Comparison of ENCODE assay signal across 22 cellular contexts in genomic region chr2:32656069-32656468, GRCh38. TPM values are rescaled to one million over a fixed set of nuclear protein-coding genes. Genes with fewer than 3 reads are reported as not detected.
DNase-seq lines count a peak whose midpoint lies in the region; ATAC-seq and TF ChIP-seq lines count a peak whose summit lies in the region.
"Had no signal": no experiment of that assay in that cellular context is flagged by ENCODE, and none has a peak within 500 bp of the region (broad histone marks: within the 10 kb centered on the region; RNA-seq: fewer than 3 reads in every experiment).

No MANE protein-coding gene starts in this region.

- no peak overlapping the region for H3K18ac ChIP-seq in trophoblast cell (ENCODE audit: low read length)
- H3K18ac ChIP-seq in mesenchymal stem cell (ENCODE audit: low read depth in 1 of 2, low read length in 2 of 2) = no peak overlapping the region

- H3K27ac Mint-ChIP-seq in CD4-positive, CD25-positive, alpha-beta regulatory T cell = peak overlapping the region; percentile 2 to 22 (median 10)
- H3K27ac Mint-ChIP-seq in central memory CD8-positive, alpha-beta T cell (ENCODE audit: low read depth) = peak overlapping the region; percentile 4
- H3K27ac Mint-ChIP-seq: B cell; CD8-positive, alpha-beta memory T cell had no signal

- no peaks in the 10 kb centered on the region for H3K27me3 Mint-ChIP-seq in CD4-positive, CD25-positive, alpha-beta regulatory T cell
- no peaks in the 10 kb centered on the region for H3K27me3 Mint-ChIP-seq in central memory CD8-positive, alpha-beta T cell
- H3K27me3 Mint-ChIP-seq: B cell; CD4-positive, alpha-beta memory T cell; CD8-positive, alpha-beta memory T cell had no signal

- TF ChIP-seq POLR2A in stomach (IDR thresholded peaks at IDR 0.05) = no peak

- H2BK120ac ChIP-seq in trophoblast cell (ENCODE audit: insufficient read depth, low read length, poor library complexity) (no peak overlapping the region), mesenchymal stem cell (ENCODE audit: low read depth, low read length) (no peak overlapping the region)

- H2AK5ac ChIP-seq in trophoblast cell (ENCODE audit: low read length) (no peak overlapping the region), mesenchymal stem cell (ENCODE audit: low read length, severe bottlenecking) (no peak overlapping the region)

- H3K36me3 ChIP-seq in CD4-positive, CD25-positive, alpha-beta regulatory T cell (ENCODE audit: control insufficient read depth, insufficient read depth, low read length) = peaks cover 29% of the 10 kb centered on the region
- H3K36me3 ChIP-seq in trophoblast cell (ENCODE audit: control insufficient read depth in 1 of 2, insufficient read depth in 2 of 2, low read length in 2 of 2) (peaks cover 0 to 2% of the 10 kb centered on the region in 2 experiments), stomach (peaks cover 9 to 62% (median 40%) of the 10 kb centered on the region in 4 donors), mesenchymal stem cell (ENCODE audit: control insufficient read depth in 1 of 2, insufficient read depth in 2 of 2, low read depth in 1 of 2, low read length in 2 of 2) (peaks cover 0 to 40% of the 10 kb centered on the region in 2 experiments)

- no peak for TF ChIP-seq CTCF in stomach (IDR thresholded peaks at IDR 0.05)

- intact Hi-C loops in stomach (cut with DNase I; ENCODE audit: low total_unique reads) = no loop called here

- H3K14ac ChIP-seq in trophoblast cell (ENCODE audit: low read length) = no peak overlapping the region
- no peak overlapping the region for H3K14ac ChIP-seq in mesenchymal stem cell (ENCODE audit: low read length in 2 of 2)

- H4K91ac ChIP-seq in trophoblast cell (ENCODE audit: low read depth, low read length) = no peak overlapping the region
- H4K91ac ChIP-seq in mesenchymal stem cell (ENCODE audit: low read length) = no peak overlapping the region

- TF ChIP-seq EP300 in stomach (IDR thresholded peaks at IDR 0.05) = no peak

- no peak overlapping the region for H3K27ac ChIP-seq in CD4-positive, CD25-positive, alpha-beta regulatory T cell (ENCODE audit: insufficient read depth, low read length, poor library complexity, severe bottlenecking)
- no peak overlapping the region for H3K27ac ChIP-seq in trophoblast cell (ENCODE audit: low read depth, low read length)
- H3K27ac ChIP-seq in stomach = peak overlapping the region in 3 of 5 donors; percentile 24 to 57 (median 43)
- H3K27ac ChIP-seq in mesenchymal stem cell (ENCODE audit: low read length, poor library complexity, severe bottlenecking) = no peak overlapping the region
- H3K27ac ChIP-seq: 22Rv1; A549; BLaER1 treated with 17β-estradiol and CSF1 and Interleukin-3, amounts not matched to agents 10 nM and 100 nM; C4-2B had no signal

- H3K79me1 ChIP-seq in trophoblast cell (ENCODE audit: low read length) (no peaks in the 10 kb centered on the region), mesenchymal stem cell (replicated peaks; ENCODE audit: low read length, poor library complexity, severe bottlenecking) (peaks cover 9% of the 10 kb centered on the region)

- H4K8ac ChIP-seq in trophoblast cell (ENCODE audit: low read depth, low read length) (no peak overlapping the region), mesenchymal stem cell (ENCODE audit: low read length) (no peak overlapping the region)

- H2BK5ac ChIP-seq in trophoblast cell (ENCODE audit: low read depth, low read length, poor library complexity) (no peak overlapping the region), mesenchymal stem cell (ENCODE audit: low read depth, low read length, poor library complexity, severe bottlenecking) (no peak overlapping the region)

- no peak for DNase-seq in CD4-positive, CD25-positive, alpha-beta regulatory T cell
- DNase-seq in central memory CD8-positive, alpha-beta T cell (ENCODE audit: low spot score in 2 of 2) = no peak
- DNase-seq in trophoblast cell (peak; percentile 11 to 58), stomach (no peak), GM03348 (ENCODE audit: low spot score) (no peak), mesenchymal stem cell (no peak)
- DNase-seq: AML-193; CD4-positive, alpha-beta memory T cell; CD8-positive, alpha-beta memory T cell; COR-L47; DMS153; DMS53; DMS79; DND-41; EL; GDM1 had no signal

- no peaks in the 10 kb centered on the region for H3K27me3 ChIP-seq in CD4-positive, CD25-positive, alpha-beta regulatory T cell (ENCODE audit: control insufficient read depth, insufficient read depth, low read length)
- no peaks in the 10 kb centered on the region for H3K27me3 ChIP-seq in trophoblast cell (ENCODE audit: insufficient read depth, low read length)
- no peaks in the 10 kb centered on the region for H3K27me3 ChIP-seq in stomach
- H3K27me3 ChIP-seq in mesenchymal stem cell (ENCODE audit: control insufficient read depth in 1 of 2, insufficient read depth in 1 of 2, low read length in 2 of 2) = no peaks in the 10 kb centered on the region
- H3K27me3 ChIP-seq: BLaER1 treated with 17β-estradiol and CSF1 and Interleukin-3, amounts not matched to agents 10 nM and 100 nM had no signal

- no peak overlapping the region for H3K4me3 Mint-ChIP-seq in CD4-positive, CD25-positive, alpha-beta regulatory T cell
- H3K4me3 Mint-ChIP-seq in central memory CD8-positive, alpha-beta T cell = no peak overlapping the region
- H3K4me3 Mint-ChIP-seq: B cell; CD4-positive, alpha-beta memory T cell; CD8-positive, alpha-beta memory T cell had no signal

- H3K23ac ChIP-seq in trophoblast cell (ENCODE audit: low read length) (no peak overlapping the region), mesenchymal stem cell (ENCODE audit: low read length in 2 of 2) (no peak overlapping the region)

- WGBS in trophoblast cell (ENCODE audit: extremely low coverage, insufficient coverage, insufficient read length) = no CpG with 5 or more reads among the region's 3 CpGs
- 18 to 63% (median 50%) methylated on average over 3 of the region's 3 CpGs for WGBS in stomach, 5 donors
- WGBS in mesenchymal stem cell = 99% methylated on average over 3 of the region's 3 CpGs

- H3K9ac ChIP-seq in trophoblast cell (ENCODE audit: low read length) (no peak overlapping the region), mesenchymal stem cell (ENCODE audit: low read length) (no peak overlapping the region)
- H3K9ac ChIP-seq: BLaER1 treated with 17β-estradiol and CSF1 and Interleukin-3, amounts not matched to agents 10 nM and 100 nM had no signal

- no peak overlapping the region for H4K12ac ChIP-seq in trophoblast cell (ENCODE audit: low read depth, low read length)

- no peaks in the 10 kb centered on the region for H3K4me1 ChIP-seq in CD4-positive, CD25-positive, alpha-beta regulatory T cell (ENCODE audit: control insufficient read depth, insufficient read depth, low read length, poor library complexity, severe bottlenecking)
- H3K4me1 ChIP-seq in trophoblast cell (ENCODE audit: control insufficient read depth in 1 of 2, insufficient read depth in 2 of 2, low read length in 2 of 2) (no peaks in the 10 kb centered on the region), stomach (peaks cover 0 to 17% (median 10%) of the 10 kb centered on the region in 4 donors), mesenchymal stem cell (ENCODE audit: control insufficient read depth, insufficient read depth, low read depth, low read length) (no peaks in the 10 kb centered on the region)
- H3K4me1 ChIP-seq: A549; BLaER1 treated with 17β-estradiol and CSF1 and Interleukin-3, amounts not matched to agents 10 nM and 100 nM had no signal

- peaks cover 0 to 12% (median 8%) of the 10 kb centered on the region in 4 donors for H3K4me1 Mint-ChIP-seq in CD4-positive, CD25-positive, alpha-beta regulatory T cell
- peaks cover 6% of the 10 kb centered on the region for H3K4me1 Mint-ChIP-seq in central memory CD8-positive, alpha-beta T cell
- H3K4me1 Mint-ChIP-seq: B cell had no signal

- H2BK12ac ChIP-seq in trophoblast cell (ENCODE audit: low read length) = no peak overlapping the region
- H2BK12ac ChIP-seq in mesenchymal stem cell (ENCODE audit: low read length in 2 of 2) = no peak overlapping the region

- H2BK15ac ChIP-seq in mesenchymal stem cell (ENCODE audit: low read depth, poor library complexity, severe bottlenecking) = no peak overlapping the region

- H3K4me2 ChIP-seq in trophoblast cell (ENCODE audit: low read length) (no peak overlapping the region), mesenchymal stem cell (ENCODE audit: low read length, poor library complexity, severe bottlenecking) (no peak overlapping the region)
- H3K4me2 ChIP-seq: A549; BLaER1 treated with 17β-estradiol and CSF1 and Interleukin-3, amounts not matched to agents 10 nM and 100 nM had no signal

- H3K4me3 ChIP-seq in CD4-positive, CD25-positive, alpha-beta regulatory T cell (ENCODE audit: low read depth, low read length) = no peak overlapping the region
- no peak overlapping the region for H3K4me3 ChIP-seq in trophoblast cell (ENCODE audit: low read depth, low read length)
- no peak overlapping the region for H3K4me3 ChIP-seq in stomach
- H3K4me3 ChIP-seq in mesenchymal stem cell (ENCODE audit: insufficient read depth in 1 of 2, low read depth in 1 of 2, low read length in 2 of 2) = no peak overlapping the region
- H3K4me3 ChIP-seq: A549; BLaER1 treated with 17β-estradiol and CSF1 and Interleukin-3, amounts not matched to agents 10 nM and 100 nM had no signal

- no peak overlapping the region for H2AFZ ChIP-seq in trophoblast cell (ENCODE audit: insufficient read depth, low read length, poor library complexity)
- H2AFZ ChIP-seq in mesenchymal stem cell (ENCODE audit: low read depth, low read length) = no peak overlapping the region

- H3K79me2 ChIP-seq in trophoblast cell (ENCODE audit: control insufficient read depth, insufficient read depth, low read length, poor library complexity) = no peaks in the 10 kb centered on the region

- ATAC-seq in CD4-positive, CD25-positive, alpha-beta regulatory T cell (ENCODE audit: low read depth in 2 of 2) = no peak
- no peak for ATAC-seq in central memory CD8-positive, alpha-beta T cell (replicated peaks; ENCODE audit: extremely low read depth, poor library complexity, severe bottlenecking)
- ATAC-seq in HG03520 (IDR thresholded peaks at IDR 0.05; ENCODE audit: unreplicated experiment) = no peak
- ATAC-seq: A549 had no signal

- H3K9me3 ChIP-seq in CD4-positive, CD25-positive, alpha-beta regulatory T cell (ENCODE audit: control insufficient read depth in 2 of 2, low read length in 2 of 2) = no peaks in the 10 kb centered on the region
- no peaks in the 10 kb centered on the region for H3K9me3 ChIP-seq in trophoblast cell (ENCODE audit: insufficient read depth, low read depth, low read length)
- H3K9me3 ChIP-seq in stomach = no peaks in the 10 kb centered on the region
- H3K9me3 ChIP-seq in mesenchymal stem cell (ENCODE audit: control insufficient read depth, low read length) = no peaks in the 10 kb centered on the region
- H3K9me3 ChIP-seq: A549 had no signal

- peaks cover 54% of the 10 kb centered on the region for H3K36me3 Mint-ChIP-seq in CD4-positive, CD25-positive, alpha-beta regulatory T cell
- peaks cover 26% of the 10 kb centered on the region for H3K36me3 Mint-ChIP-seq in central memory CD8-positive, alpha-beta T cell (ENCODE audit: insufficient read depth)

- no peaks in the 10 kb centered on the region for H3K9me3 Mint-ChIP-seq in CD4-positive, CD25-positive, alpha-beta regulatory T cell
- no peaks in the 10 kb centered on the region for H3K9me3 Mint-ChIP-seq in central memory CD8-positive, alpha-beta T cell
- H3K9me3 Mint-ChIP-seq: CD8-positive, alpha-beta memory T cell had no signal

- H3K4ac ChIP-seq in trophoblast cell (ENCODE audit: low read depth, low read length) (no peak overlapping the region), mesenchymal stem cell (ENCODE audit: low read depth in 1 of 2, low read length in 2 of 2) (no peak overlapping the region)

RNA-seq across cellular contexts. Expression of gene TTC27, which starts 28.2 kb away (rescaled TPM):
- total RNA-seq in CD4-positive, CD25-positive, alpha-beta regulatory T cell = 19.9 TPM
- 10 to 100 TPM; 18.6 to 25.5 (median 24.5) TPM for polyA plus RNA-seq in CD4-positive, CD25-positive, alpha-beta regulatory T cell
- 10.8 and 11.5 TPM in 2 replicates for polyA plus RNA-seq in trophoblast cell (2013)
- total RNA-seq in stomach = 10 to 100 TPM in 1 of 5 donors, 1 to 10 TPM in 4; 3.8 to 22.2 (median 5.8) TPM
- 1 to 10 TPM; 5.8 to 7.9 (median 6.7) TPM for polyA plus RNA-seq in stomach
- 8.3 TPM for polyA plus RNA-seq in mesenchymal stem cell (2013, experiment 1 of 2)
- polyA plus RNA-seq in mesenchymal stem cell (2013, experiment 2 of 2) = 11.0 TPM

Comparison
In these comparisons a context has a peak if more than half of its experiments do, and no peak if none do; other contexts are left out.
1. DNase-seq: peak in trophoblast cell (2 of 2); none in CD4-positive, CD25-positive, alpha-beta regulatory T cell (0 of 3), central memory CD8-positive, alpha-beta T cell (0 of 2), stomach (single experiment), GM03348 (single experiment) and mesenchymal stem cell (single experiment).
2. H3K27ac ChIP-seq: peak in stomach (3 of 5); none in CD4-positive, CD25-positive, alpha-beta regulatory T cell (single experiment), trophoblast cell (single experiment) and mesenchymal stem cell (single experiment).